In genomic region chr12:127773520-127773919, GRCh38 we compare ENCODE assay signal across 15 cellular contexts.
A peak's percentile ranks its signal among the peaks of the same experiment; 100 is the strongest.
DNase-seq lines count a peak whose midpoint lies in the region; ATAC-seq, FAIRE-seq and TF ChIP-seq lines count a peak whose summit lies in the region.
"Had no signal": no experiment of that assay in that cellular context is flagged by ENCODE, and none has a peak within 500 bp of the region (broad histone marks: within the 10 kb centered on the region; RNA-seq: fewer than 3 reads in every experiment).

No MANE protein-coding gene starts in this region.

- no peak overlapping the region for H3K27ac Mint-ChIP-seq in activated naive CD8-positive, alpha-beta T cell treated with anti-CD3 and anti-CD28 coated beads, Interleukin-2, amount 50 U/mL, for 24 hours
- H3K27ac Mint-ChIP-seq: activated CD8-positive, alpha-beta memory T cell treated with anti-CD3 and anti-CD28 coated beads, Interleukin-2, amount 10 ng/mL, durations not matched to agents 7 days and 5 days; activated naive CD4-positive, alpha-beta T cell treated with anti-CD3 and anti-CD28 coated beads, Interleukin-2, amount 50 U/mL, for 72 hours had no signal

- intact Hi-C loops in Right ventricle myocardium inferior (cut with DNase I): no loop called here

- 27% methylated on average over 6 of the region's 6 CpGs for WGBS in hepatocyte (ENCODE audit: low lambda C conversion rate, missing lambda C conversion rate)

- H3K36me3 ChIP-seq in hepatocyte (replicated peaks; ENCODE audit: insufficient read depth, low read depth): no peaks in the 10 kb centered on the region

- no peaks in the 10 kb centered on the region for H3K4me1 ChIP-seq in hepatocyte (ENCODE audit: insufficient read depth)

- no peak overlapping the region for H3K4me2 ChIP-seq in hepatocyte

- no peaks in the 10 kb centered on the region for H4K20me1 ChIP-seq in hepatocyte (ENCODE audit: insufficient read depth, poor library complexity, severe bottlenecking)

- no peak for ATAC-seq in activated naive CD8-positive, alpha-beta T cell treated with anti-CD3 and anti-CD28 coated beads, Interleukin-2, amount 50 U/mL, for 24 hours
- ATAC-seq in Right ventricle myocardium inferior: no peak
- ATAC-seq: activated CD8-positive, alpha-beta memory T cell treated with anti-CD3 and anti-CD28 coated beads, Interleukin-2, amount 10 ng/mL, durations not matched to agents 7 days and 5 days; activated naive CD4-positive, alpha-beta T cell treated with anti-CD3 and anti-CD28 coated beads, Interleukin-2, amount 50 U/mL, for 72 hours had no signal

- H3K27ac ChIP-seq in hepatocyte: no peak overlapping the region

- H3K9me3 Mint-ChIP-seq in activated naive CD8-positive, alpha-beta T cell treated with anti-CD3 and anti-CD28 coated beads, Interleukin-2, amount 50 U/mL, for 24 hours: peaks cover 12% of the 10 kb centered on the region

- no peak for FAIRE-seq in D721Med (lab: Jason Lieb, UNC)
- FAIRE-seq: GM12891, GM19239, H54 had no signal

- H3K9me2 ChIP-seq in hepatocyte (replicated peaks; ENCODE audit: insufficient read depth): no peaks in the 10 kb centered on the region

- DNase-seq in D721Med (ENCODE audit: insufficient read length, low spot score): no peak
- DNase-seq in NAMALWA (ENCODE audit: low spot score): peak; percentile 4
- DNase-seq in RKO (ENCODE audit: low spot score): peak; percentile 23
- peak; percentile 18 for DNase-seq in hepatocyte (ENCODE audit: low spot score)
- no peak for DNase-seq in activated naive CD8-positive, alpha-beta T cell treated with anti-CD3 and anti-CD28 coated beads, Interleukin-2, amount 50 U/mL, for 24 hours
- DNase-seq in Right ventricle myocardium inferior (ENCODE audit: missing footprints): no peak
- DNase-seq in effector CD8-positive, alpha-beta T cell (lab: John Stamatoyannopoulos, UW): no peak
- DNase-seq in stimulated activated CD4-positive, alpha-beta T cell treated with anti-CD3 and anti-CD28 coated beads, Interleukin-4, amount 100 ng/mL, for 4 hours: no peak
- DNase-seq: activated CD8-positive, alpha-beta memory T cell treated with anti-CD3 and anti-CD28 coated beads, Interleukin-2, amount 10 ng/mL, durations not matched to agents 7 days and 5 days; DND-41; T-helper 9 cell had no signal

- no peaks in the 10 kb centered on the region for H3K27me3 ChIP-seq in hepatocyte

- H3K9me3 ChIP-seq in hepatocyte (ENCODE audit: low read depth): no peaks in the 10 kb centered on the region

- H3K4me1 Mint-ChIP-seq in activated naive CD8-positive, alpha-beta T cell treated with anti-CD3 and anti-CD28 coated beads, Interleukin-2, amount 50 U/mL, for 24 hours: no peaks in the 10 kb centered on the region
- H3K4me1 Mint-ChIP-seq: activated CD8-positive, alpha-beta memory T cell treated with anti-CD3 and anti-CD28 coated beads, Interleukin-2, amount 10 ng/mL, durations not matched to agents 7 days and 5 days had no signal

- no peak overlapping the region for H2AFZ ChIP-seq in hepatocyte

- H3K4me3 ChIP-seq in hepatocyte: no peak overlapping the region

- H3K36me3 Mint-ChIP-seq in activated naive CD8-positive, alpha-beta T cell treated with anti-CD3 and anti-CD28 coated beads, Interleukin-2, amount 50 U/mL, for 24 hours (ENCODE audit: low read depth): no peaks in the 10 kb centered on the region
- H3K36me3 Mint-ChIP-seq: activated CD8-positive, alpha-beta memory T cell treated with anti-CD3 and anti-CD28 coated beads, Interleukin-2, amount 10 ng/mL, durations not matched to agents 7 days and 5 days had no signal

- no peaks in the 10 kb centered on the region for H3K79me2 ChIP-seq in hepatocyte

- TF ChIP-seq CTCF in D721Med (IDR thresholded peaks at IDR 0.05; ENCODE audit: insufficient read depth, missing control alignments) (peak; percentile 61), hepatocyte (IDR thresholded peaks at IDR 0.05; ENCODE audit: poor library complexity) (peak; percentile 22)

- no peak overlapping the region for H3K4me3 Mint-ChIP-seq in activated naive CD8-positive, alpha-beta T cell treated with anti-CD3 and anti-CD28 coated beads, Interleukin-2, amount 50 U/mL, for 24 hours
- H3K4me3 Mint-ChIP-seq: activated CD8-positive, alpha-beta memory T cell treated with anti-CD3 and anti-CD28 coated beads, Interleukin-2, amount 10 ng/mL, durations not matched to agents 7 days and 5 days had no signal

- no peaks in the 10 kb centered on the region for H3K27me3 Mint-ChIP-seq in activated naive CD8-positive, alpha-beta T cell treated with anti-CD3 and anti-CD28 coated beads, Interleukin-2, amount 50 U/mL, for 24 hours
- H3K27me3 Mint-ChIP-seq: activated CD8-positive, alpha-beta memory T cell treated with anti-CD3 and anti-CD28 coated beads, Interleukin-2, amount 10 ng/mL, durations not matched to agents 7 days and 5 days had no signal

Comparison
In these comparisons a context has a peak if more than half of its experiments do, and no peak if none do; other contexts are left out.
1. DNase-seq: peak in NAMALWA (single experiment), RKO (single experiment) and hepatocyte (single experiment); none in D721Med (single experiment), activated naive CD8-positive, alpha-beta T cell treated with anti-CD3 and anti-CD28 coated beads, Interleukin-2, amount 50 U/mL, for 24 hours (single experiment), Right ventricle myocardium inferior (single experiment), effector CD8-positive, alpha-beta T cell (single experiment) and stimulated activated CD4-positive, alpha-beta T cell treated with anti-CD3 and anti-CD28 coated beads, Interleukin-4, amount 100 ng/mL, for 4 hours (0 of 2).